ENCODE assay signal across 1 cellular context in the genomic region with DNA sequence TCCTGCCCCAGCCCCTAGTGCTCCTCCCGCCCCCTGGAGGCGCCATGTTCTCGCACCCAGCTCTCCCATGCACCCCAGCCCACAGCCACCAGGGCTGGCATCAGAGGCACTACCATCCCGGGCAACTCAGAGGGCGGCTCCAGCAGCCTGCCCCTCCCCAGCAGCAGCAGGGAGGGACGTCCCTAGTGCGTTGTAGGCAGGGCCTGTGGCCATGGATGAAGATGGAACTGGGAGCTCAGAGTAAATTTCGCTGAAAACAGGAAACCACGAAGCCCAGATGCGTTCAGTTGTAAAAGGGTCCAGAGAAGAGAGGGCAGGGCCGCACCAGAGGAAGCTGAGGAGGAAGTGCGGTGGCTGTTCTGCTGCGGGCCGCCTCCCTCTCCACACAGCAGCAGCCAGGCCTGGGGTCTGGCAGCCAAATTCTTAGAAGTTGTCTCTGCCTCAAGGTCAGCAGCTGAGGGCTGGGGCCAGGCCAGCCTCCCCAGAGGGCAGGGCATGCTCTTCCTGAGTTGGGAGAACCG.
TF ChIP-seq lines count a peak whose summit lies in the region.

No MANE protein-coding gene starts in this region.

TF ChIP-seq in SK-N-SH treated with all-trans-retinoic acid at 6 μM for 48 hours, 23 proteins besides CTCF, POLR2A, EP300 and RAD21 (continued from another document):
- TF ChIP-seq, protein P1, sequence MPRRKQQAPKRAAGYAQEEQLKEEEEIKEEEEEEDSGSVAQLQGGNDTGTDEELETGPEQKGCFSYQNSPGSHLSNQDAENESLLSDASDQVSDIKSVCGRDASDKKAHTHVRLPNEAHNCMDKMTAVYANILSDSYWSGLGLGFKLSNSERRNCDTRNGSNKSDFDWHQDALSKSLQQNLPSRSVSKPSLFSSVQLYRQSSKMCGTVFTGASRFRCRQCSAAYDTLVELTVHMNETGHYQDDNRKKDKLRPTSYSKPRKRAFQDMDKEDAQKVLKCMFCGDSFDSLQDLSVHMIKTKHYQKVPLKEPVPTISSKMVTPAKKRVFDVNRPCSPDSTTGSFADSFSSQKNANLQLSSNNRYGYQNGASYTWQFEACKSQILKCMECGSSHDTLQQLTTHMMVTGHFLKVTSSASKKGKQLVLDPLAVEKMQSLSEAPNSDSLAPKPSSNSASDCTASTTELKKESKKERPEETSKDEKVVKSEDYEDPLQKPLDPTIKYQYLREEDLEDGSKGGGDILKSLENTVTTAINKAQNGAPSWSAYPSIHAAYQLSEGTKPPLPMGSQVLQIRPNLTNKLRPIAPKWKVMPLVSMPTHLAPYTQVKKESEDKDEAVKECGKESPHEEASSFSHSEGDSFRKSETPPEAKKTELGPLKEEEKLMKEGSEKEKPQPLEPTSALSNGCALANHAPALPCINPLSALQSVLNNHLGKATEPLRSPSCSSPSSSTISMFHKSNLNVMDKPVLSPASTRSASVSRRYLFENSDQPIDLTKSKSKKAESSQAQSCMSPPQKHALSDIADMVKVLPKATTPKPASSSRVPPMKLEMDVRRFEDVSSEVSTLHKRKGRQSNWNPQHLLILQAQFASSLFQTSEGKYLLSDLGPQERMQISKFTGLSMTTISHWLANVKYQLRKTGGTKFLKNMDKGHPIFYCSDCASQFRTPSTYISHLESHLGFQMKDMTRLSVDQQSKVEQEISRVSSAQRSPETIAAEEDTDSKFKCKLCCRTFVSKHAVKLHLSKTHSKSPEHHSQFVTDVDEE (CRISPR knock-in tag; IDR thresholded peaks at IDR 0.05): no peak
- TF ChIP-seq OSR1 (CRISPR knock-in tag; IDR thresholded peaks at IDR 0.05) (no peak), RARB (CRISPR knock-in tag; IDR thresholded peaks at IDR 0.05) (no peak)
- TF ChIP-seq, protein P2, sequence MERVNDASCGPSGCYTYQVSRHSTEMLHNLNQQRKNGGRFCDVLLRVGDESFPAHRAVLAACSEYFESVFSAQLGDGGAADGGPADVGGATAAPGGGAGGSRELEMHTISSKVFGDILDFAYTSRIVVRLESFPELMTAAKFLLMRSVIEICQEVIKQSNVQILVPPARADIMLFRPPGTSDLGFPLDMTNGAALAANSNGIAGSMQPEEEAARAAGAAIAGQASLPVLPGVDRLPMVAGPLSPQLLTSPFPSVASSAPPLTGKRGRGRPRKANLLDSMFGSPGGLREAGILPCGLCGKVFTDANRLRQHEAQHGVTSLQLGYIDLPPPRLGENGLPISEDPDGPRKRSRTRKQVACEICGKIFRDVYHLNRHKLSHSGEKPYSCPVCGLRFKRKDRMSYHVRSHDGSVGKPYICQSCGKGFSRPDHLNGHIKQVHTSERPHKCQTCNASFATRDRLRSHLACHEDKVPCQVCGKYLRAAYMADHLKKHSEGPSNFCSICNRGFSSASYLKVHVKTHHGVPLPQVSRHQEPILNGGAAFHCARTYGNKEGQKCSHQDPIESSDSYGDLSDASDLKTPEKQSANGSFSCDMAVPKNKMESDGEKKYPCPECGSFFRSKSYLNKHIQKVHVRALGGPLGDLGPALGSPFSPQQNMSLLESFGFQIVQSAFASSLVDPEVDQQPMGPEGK (CRISPR knock-in tag; IDR thresholded peaks at IDR 0.05; ENCODE audit: borderline replicate concordance): no peak
